In the genomic region with DNA sequence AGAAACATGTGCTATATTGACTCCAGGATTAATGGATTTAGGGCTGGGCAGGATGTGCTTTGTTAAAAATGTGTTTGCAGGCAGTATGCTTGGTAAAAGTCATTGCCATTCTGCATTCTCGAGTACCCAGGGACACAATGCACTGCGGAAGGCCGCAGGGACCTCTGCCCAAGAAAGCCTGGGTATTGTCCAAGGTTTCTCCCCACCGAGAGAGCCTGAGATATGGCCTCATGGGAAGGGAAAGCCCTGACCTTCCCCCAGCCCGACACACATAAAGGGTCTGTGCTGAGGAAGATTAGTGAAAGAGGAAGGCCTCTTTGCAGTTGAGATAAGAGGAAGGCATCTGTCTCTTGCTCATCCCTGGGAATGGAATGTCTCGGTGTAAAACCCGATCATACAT, we compare ENCODE assay signal across 6 cellular contexts.
DNase-seq lines count a peak whose midpoint lies in the region; TF ChIP-seq lines count a peak whose summit lies in the region.
"Not testable (repeated sequence)": the region's sequence is repeated elsewhere in the genome, so short reads cannot be mapped to it uniquely, and the experiment has no call there.

No MANE protein-coding gene starts in this region.

- 82 to 100% methylated on average over 2 to 4 of the region's 7 CpGs for WGBS in mesodermal cell (ENCODE audit: insufficient coverage in 2 of 2), 2 experiments

- TF ChIP-seq CTCF in epithelial cell of esophagus (IDR thresholded peaks at IDR 0.05; ENCODE audit: insufficient read depth, low read depth, low read length, missing control alignments), result not testable (repeated sequence)

- not testable (repeated sequence) for H3K36me3 ChIP-seq in mesodermal cell (ENCODE audit: control insufficient read depth, insufficient read depth, low read length)

- peak overlapping the region; percentile 62 for H3K27ac ChIP-seq in mesodermal cell (ENCODE audit: low read depth, low read length, severe bottlenecking)

- H3K4me3 ChIP-seq in epithelial cell of esophagus (ENCODE audit: low read length); mesodermal cell (ENCODE audit: extremely low read depth, insufficient read depth, low read length, poor library complexity, severe bottlenecking): not testable (repeated sequence)

- peak; percentile 24 for DNase-seq in DMS53 (lab: John Stamatoyannopoulos, UW)
- peak; percentile 67 for DNase-seq in OCI-M1 (lab: John Stamatoyannopoulos, UW)
- DNase-seq in epithelial cell of esophagus (ENCODE audit: low read depth), result peak; percentile 1
- peak; percentile 55 for DNase-seq in islet precursor cell
- DNase-seq in ureter (ENCODE audit: low spot score), result peak; percentile 44

- not testable (repeated sequence) for H3K4me1 ChIP-seq in mesodermal cell (ENCODE audit: control insufficient read depth, insufficient read depth, low read length, poor library complexity, severe bottlenecking)

- not testable (repeated sequence) for H3K9me3 ChIP-seq in mesodermal cell (ENCODE audit: control insufficient read depth, low read length)

Comparison
In these comparisons a context has a peak if more than half of its experiments do, and no peak if none do; other contexts are left out.
1. DNase-seq: peak in every context shown above with its lines; median percentile 67 in OCI-M1; 55 in islet precursor cell; 44 in ureter; 24 in DMS53; 1 in epithelial cell of esophagus.